In genomic region chr10:68562666-68563522, GRCh38 we compare ENCODE assay signal across 1 cellular context.
A peak's percentile ranks its signal among the peaks of the same experiment; 100 is the strongest.
TF ChIP-seq lines count a peak whose summit lies in the region.

No MANE protein-coding gene starts in this region.

TF ChIP-seq in K562, 482 proteins besides CTCF, POLR2A, EP300 and RAD21 (continued from another document):
- TF ChIP-seq ZBTB11 (CRISPR knock-in tag; IDR thresholded peaks at IDR 0.05), result no peak
- no peak for TF ChIP-seq HBP1 (CRISPR knock-in tag; IDR thresholded peaks at IDR 0.05)
- no peak for TF ChIP-seq CREB5 (CRISPR knock-in tag; IDR thresholded peaks at IDR 0.05)
- no peak for TF ChIP-seq SNRNP70 (optimal IDR thresholded peaks at IDR 0.05; ENCODE audit: low read depth, low read length)
- TF ChIP-seq ZNF239 (CRISPR knock-in tag; IDR thresholded peaks at IDR 0.05), result no peak
- TF ChIP-seq ZNF354B (CRISPR knock-in tag; IDR thresholded peaks at IDR 0.05), result no peak
- no peak; the same call in 1 of the 2 replicates for TF ChIP-seq PML (IDR thresholded peaks at IDR 0.05; ENCODE audit: low read length)
- no peak for TF ChIP-seq ZNF146 (CRISPR knock-in tag; IDR thresholded peaks at IDR 0.05; ENCODE audit: unreplicated experiment)
- no peak for TF ChIP-seq ZNF324 (CRISPR knock-in tag; IDR thresholded peaks at IDR 0.05)
- TF ChIP-seq ZBTB5 (IDR thresholded peaks at IDR 0.05), result peak; percentile 66; the same call in 1 of the 2 replicates
- TF ChIP-seq ZNF274 (IDR thresholded peaks at IDR 0.05; ENCODE audit: borderline replicate concordance, low read depth, low read length), result no peak
- TF ChIP-seq STAG1 (CRISPR knock-in tag; IDR thresholded peaks at IDR 0.05; ENCODE audit: borderline replicate concordance), result no peak
